In the genomic region with DNA sequence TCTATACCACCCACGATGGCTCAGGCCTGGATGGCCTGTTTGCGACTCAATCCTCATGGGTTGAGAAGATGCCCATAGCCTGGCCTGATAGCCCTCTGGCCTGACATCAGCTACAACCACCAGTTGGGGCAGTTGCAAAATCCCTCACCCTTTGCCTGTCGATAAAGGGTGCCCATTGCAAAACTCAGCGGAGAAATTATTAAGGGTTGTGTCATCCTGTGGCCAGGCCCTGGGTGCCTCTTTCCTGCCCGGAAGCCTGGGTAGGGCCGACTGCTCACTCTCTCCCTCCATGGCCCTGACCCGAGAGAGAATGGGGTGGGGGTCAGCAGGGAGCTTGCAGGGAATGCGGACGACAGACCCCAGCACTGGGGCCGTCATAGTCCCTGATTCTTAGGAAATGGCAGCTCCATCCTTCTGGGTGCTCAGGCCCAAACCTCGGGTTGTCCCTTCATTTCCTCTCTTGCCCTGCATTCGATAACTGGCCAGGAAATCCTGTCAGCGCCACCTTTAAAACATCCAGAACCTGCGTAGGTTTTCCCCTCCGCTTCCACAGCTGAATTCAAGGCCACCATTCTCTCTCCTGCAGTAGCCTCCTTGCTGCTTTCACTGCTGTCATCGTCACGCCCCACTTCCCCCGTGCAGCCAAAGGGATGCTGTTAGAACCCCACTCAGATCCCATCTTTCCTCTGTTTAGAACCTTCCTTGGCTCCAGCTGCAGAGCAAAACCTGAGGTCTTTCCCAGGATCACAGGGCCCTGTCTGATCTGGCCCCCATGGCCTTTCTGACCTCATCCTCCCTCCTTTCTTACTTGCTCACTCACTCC, we compare ENCODE assay signal across 10 cellular contexts. TPM values are rescaled to one million over a fixed set of nuclear protein-coding genes. Genes with fewer than 3 reads are reported as not detected.
DNase-seq lines count a peak whose midpoint lies in the region; ATAC-seq, FAIRE-seq and TF ChIP-seq lines count a peak whose summit lies in the region.
"Had no signal": no experiment of that assay in that cellular context is flagged by ENCODE, and none has a peak within 500 bp of the region (broad histone marks: within the 10 kb centered on the region; RNA-seq: fewer than 3 reads in every experiment).

No MANE protein-coding gene starts in this region.

- no peak overlapping the region for H3K14ac ChIP-seq in neuronal stem cell (ENCODE audit: low read length)

- peaks cover 9% of the 10 kb centered on the region for H3K9me3 Mint-ChIP-seq in Caco-2 (ENCODE audit: unreplicated experiment)

- H3K4me1 Mint-ChIP-seq in Caco-2 (ENCODE audit: low read depth, unreplicated experiment) = peaks cover 41% of the 10 kb centered on the region

- H2BK120ac ChIP-seq in neuronal stem cell (ENCODE audit: low read depth, low read length) = no peak overlapping the region

- H2BK12ac ChIP-seq in neuronal stem cell (ENCODE audit: low read length) = no peak overlapping the region

- no peak overlapping the region for H2BK5ac ChIP-seq in neuronal stem cell (ENCODE audit: low read length)

- H3K4me2 ChIP-seq in PC-3 (ENCODE audit: low read length) (peak overlapping the region; percentile 15; the same call in 1 of the 2 replicates), neuronal stem cell (ENCODE audit: insufficient read depth, low read length, poor library complexity, severe bottlenecking) (no peak overlapping the region)

- H3K27me3 ChIP-seq in Caco-2 (replicated peaks; ENCODE audit: control insufficient read depth, insufficient read depth, low read length) (no peaks in the 10 kb centered on the region), PC-3 (ENCODE audit: low read length) (no peaks in the 10 kb centered on the region), neuronal stem cell (ENCODE audit: control insufficient read depth in 3 of 3, insufficient read depth in 3 of 3, low read depth in 1 of 3, low read length in 3 of 3) (peaks cover 0 to 7% (median 0%) of the 10 kb centered on the region in 3 experiments)

- CTCF ChIA-PET in Caco-2 (lab: Charles Lee) = no interaction called here
- CTCF ChIA-PET in PC-3 (lab: Charles Lee) = no interaction called here

- H3K27me3 Mint-ChIP-seq in Caco-2 (ENCODE audit: insufficient read depth, unreplicated experiment) = no peaks in the 10 kb centered on the region

- H3K36me3 ChIP-seq in Caco-2 (ENCODE audit: control insufficient read depth, insufficient read depth, low read length) (no peaks in the 10 kb centered on the region), PC-3 (ENCODE audit: low read depth, low read length) (no peaks in the 10 kb centered on the region), neuronal stem cell (replicated peaks in 1 of 2; ENCODE audit: control insufficient read depth in 2 of 2, insufficient read depth in 2 of 2, low read length in 2 of 2) (no peaks in the 10 kb centered on the region)

- H3K4ac ChIP-seq in neuronal stem cell (ENCODE audit: low read length) = peak overlapping the region; percentile 43

- H3K4me3 ChIP-seq in Caco-2 (ENCODE audit: low read depth, low read length) = no peak overlapping the region
- no peak overlapping the region for H3K4me3 ChIP-seq in PC-3 (ENCODE audit: low read length)
- no peak overlapping the region for H3K4me3 ChIP-seq in fibroblast of mammary gland (ENCODE audit: control insufficient read depth, low read depth, low read length)
- H3K4me3 ChIP-seq in neuronal stem cell (ENCODE audit: low read length in 2 of 2) = no peak overlapping the region
- H3K4me3 ChIP-seq: K562 had no signal

- peak overlapping the region; percentile 10 for H3K27ac Mint-ChIP-seq in Caco-2 (ENCODE audit: unreplicated experiment)

- TF ChIP-seq CTCF in Caco-2 (IDR thresholded peaks at IDR 0.05; ENCODE audit: insufficient read depth in 1 of 2, low read depth in 1 of 2, low read length in 1 of 2, severe bottlenecking in 1 of 2, unreplicated experiment in 1 of 2) = no peak
- TF ChIP-seq CTCF in PC-3 (conservative IDR thresholded peaks at IDR 0.05; ENCODE audit: low read depth, low read length) = no peak
- no peak for TF ChIP-seq CTCF in fibroblast of mammary gland (conservative IDR thresholded peaks at IDR 0.05; ENCODE audit: control insufficient read depth, insufficient read depth, low read depth, low read length)

- no peaks in the 10 kb centered on the region for H3K79me1 ChIP-seq in neuronal stem cell (ENCODE audit: low read depth, low read length)

- H3F3A ChIP-seq in PC-3 (ENCODE audit: low read length, unreplicated experiment) = no peaks in the 10 kb centered on the region

- H3K27ac ChIP-seq in PC-3 (ENCODE audit: low read length) (peak overlapping the region; percentile 31), neuronal stem cell (replicated peaks; ENCODE audit: low read length) (no peak overlapping the region)

- no peaks in the 10 kb centered on the region for H3K36me3 Mint-ChIP-seq in Caco-2 (ENCODE audit: insufficient read depth, unreplicated experiment)

- no peak for FAIRE-seq in GM12892 (lab: Jason Lieb, UNC)
- FAIRE-seq: K562 had no signal

- POLR2A ChIA-PET in Caco-2 (lab: Charles Lee) (no interaction called here), PC-3 (lab: Charles Lee; ENCODE audit: unreplicated experiment) (no interaction called here)

- no TSS peak for BruUV-seq in Caco-2 (replicated peaks; lab: Mats Ljungman, UMichigan)
- BruUV-seq in PC-3 (replicated peaks; lab: Mats Ljungman, UMichigan) = no TSS peak

- DNase-seq in Caco-2 = no peak
- DNase-seq in PC-3 = peak; percentile 84
- peak; percentile 58 for DNase-seq in fibroblast of mammary gland (ENCODE audit: low read depth)
- no peak for DNase-seq in neuronal stem cell (ENCODE audit: low spot score)
- DNase-seq in cerebellar cortex (ENCODE audit: low spot score) = no peak
- no peak for DNase-seq in GM12892 (ENCODE audit: insufficient read length)
- no peak for DNase-seq in cortex of kidney (lab: John Stamatoyannopoulos, UW)
- no peak for DNase-seq in RPMI8226
- DNase-seq: activated CD4-positive, CD25-positive, alpha-beta regulatory T cell treated with anti-CD3 and anti-CD28 coated beads, Interleukin-2, amount 50 U/mL, for 72 hours had no signal

- H4K20me1 ChIP-seq in PC-3 (ENCODE audit: low read length) = no peaks in the 10 kb centered on the region

- intact Hi-C loops in Caco-2 (cut with micrococcal nuclease; ENCODE audit: unreplicated experiment) (no loop called here), PC-3 (cut with micrococcal nuclease) (no loop called here)

- no peak overlapping the region for H3K18ac ChIP-seq in neuronal stem cell (ENCODE audit: low read length)

- H3K4me3 Mint-ChIP-seq in Caco-2 (ENCODE audit: unreplicated experiment) = no peak overlapping the region

- H3K9ac ChIP-seq in PC-3 (ENCODE audit: low read length) (no peak overlapping the region), neuronal stem cell (ENCODE audit: low read depth, low read length, poor library complexity) (peak overlapping the region; percentile 10)

- peak overlapping the region; percentile 51 for H2AK5ac ChIP-seq in neuronal stem cell (ENCODE audit: low read depth, low read length)

- no peak overlapping the region for H3K23ac ChIP-seq in neuronal stem cell (ENCODE audit: low read depth, low read length, poor library complexity)

- no peaks in the 10 kb centered on the region for H3K9me3 ChIP-seq in Caco-2
- no peaks in the 10 kb centered on the region for H3K9me3 ChIP-seq in PC-3 (ENCODE audit: low read length)
- no peaks in the 10 kb centered on the region for H3K9me3 ChIP-seq in neuronal stem cell (replicated peaks in 1 of 2; ENCODE audit: control insufficient read depth in 2 of 2, insufficient read depth in 1 of 2, low read depth in 1 of 2, low read length in 2 of 2)

- H2AFZ ChIP-seq in PC-3 (ENCODE audit: low read length) (peak overlapping the region; percentile 48), neuronal stem cell (ENCODE audit: low read length) (peak overlapping the region; percentile 15)

- peak; percentile 78 for ATAC-seq in PC-3
- ATAC-seq: K562 had no signal

- no peaks in the 10 kb centered on the region for H3K79me2 ChIP-seq in PC-3 (ENCODE audit: low read length)

- no peak overlapping the region for H2BK15ac ChIP-seq in neuronal stem cell (ENCODE audit: low read length)

- no peak overlapping the region for H4K91ac ChIP-seq in neuronal stem cell (ENCODE audit: low read depth, low read length, poor library complexity)

- no peak overlapping the region for H4K8ac ChIP-seq in neuronal stem cell (ENCODE audit: low read depth, low read length)

- TF ChIP-seq POLR2A in GM12892 (IDR thresholded peaks at IDR 0.05; ENCODE audit: low read depth, low read length) = no peak

- no peaks in the 10 kb centered on the region for H3K9me2 ChIP-seq in PC-3 (replicated peaks; ENCODE audit: low read length)

- no CpG with 5 or more reads among the region's 18 CpGs for WGBS in neuronal stem cell (ENCODE audit: extremely low coverage in 2 of 2, insufficient read length in 2 of 2, insufficient replicate concordance in 1 of 2), 2 donors

- peaks cover 42% of the 10 kb centered on the region for H3K4me1 ChIP-seq in Caco-2
- peaks cover 25% of the 10 kb centered on the region for H3K4me1 ChIP-seq in PC-3 (ENCODE audit: insufficient read depth, low read length)
- peaks cover 0 to 3% of the 10 kb centered on the region in 2 donors for H3K4me1 ChIP-seq in neuronal stem cell (ENCODE audit: control insufficient read depth in 2 of 2, insufficient read depth in 1 of 2, low read depth in 1 of 2, low read length in 2 of 2)

RNA-seq across cellular contexts. Expression of a gene that starts 31.1 kb away (rescaled TPM):
- total RNA-seq in Caco-2 (2022) (160 and 183 TPM in 2 replicates), PC-3 (2014; rRNA removed) (103 and 122 TPM in 2 replicates)
- polyA plus RNA-seq in neuronal stem cell (2013, experiment 1 of 2) = 3.2 TPM
- 3.2 TPM for polyA plus RNA-seq in neuronal stem cell (2013, experiment 2 of 2)
- 0.47 TPM for polyA plus RNA-seq in GM12892 (2012; ENCODE audit: missing spikeins)

Comparison
In these comparisons a context has a peak if more than half of its experiments do, and no peak if none do; other contexts are left out.
1. DNase-seq: peak in PC-3 (single experiment) and fibroblast of mammary gland (single experiment); none in Caco-2 (0 of 2), neuronal stem cell (single experiment), cerebellar cortex (single experiment), GM12892 (single experiment), cortex of kidney (single experiment) and RPMI8226 (single experiment).